ENCODE assay signal across 11 cellular contexts in genomic region chr15:62758126-62758951, GRCh38.
A peak's percentile ranks its signal among the peaks of the same experiment; 100 is the strongest.
DNase-seq lines count a peak whose midpoint lies in the region; ATAC-seq, FAIRE-seq and TF ChIP-seq lines count a peak whose summit lies in the region.
"Had no signal": no experiment of that assay in that cellular context is flagged by ENCODE, and none has a peak within 500 bp of the region (broad histone marks: within the 10 kb centered on the region; RNA-seq: fewer than 3 reads in every experiment).

No MANE protein-coding gene starts in this region.

- DNase-seq in A549 (ENCODE audit: low read depth in 1 of 2, low spot score in 1 of 2) (peak; percentile 31 to 41), Panc1 (ENCODE audit: low read depth, low spot score) (peak; percentile 38), fibroblast of gingiva (ENCODE audit: low read depth) (peak; percentile 89), myocyte (ENCODE audit: low read depth) (peak; percentile 83), NOMO-1 treated with DMSO at 0.1 percent for 48 hours (lab: John Stamatoyannopoulos, UW; ENCODE audit: unreplicated experiment) (no peak), NCI-H146 (lab: John Stamatoyannopoulos, UW) (no peak), COLO829 (ENCODE audit: low spot score) (no peak)
- DNase-seq: activated naive CD8-positive, alpha-beta T cell treated with anti-CD3 and anti-CD28 coated beads, Interleukin-2, amount 10 ng/mL, durations not matched to agents 7 days and 5 days had no signal

- TF ChIP-seq EP300 in A549 (IDR thresholded peaks at IDR 0.05), result no peak

- H3K4me1 ChIP-seq in A549, result peaks cover 38% of the 10 kb centered on the region
- no peaks in the 10 kb centered on the region for H3K4me1 ChIP-seq in Panc1 (ENCODE audit: control insufficient read depth, insufficient read depth, low read length)

- no peak for TF ChIP-seq POLR2A in A549 (IDR thresholded peaks at IDR 0.05; ENCODE audit: low read length)

- no TSS peak for BruUV-seq in Panc1 (replicated peaks; lab: Mats Ljungman, UMichigan)

- CTCF ChIA-PET in A549 (lab: Yijun Ruan, JAX), result interaction anchor here (0.6 to 12.3 kb wide), 8 partner anchors 15 to 693 kb away, joined by 3 to 151 read pairs (median 3); no protein-coding TSS in a partner anchor
- CTCF ChIA-PET in Panc1 (lab: Charles Lee), result interaction anchor here (1.1 kb wide), 1 partner anchor 16 kb away, joined by 5 read pairs; no protein-coding TSS in a partner anchor

- peak overlapping the region; percentile 63 for H3K4me2 ChIP-seq in A549
- H3K4me2 ChIP-seq: BLaER1 treated with 17β-estradiol and CSF1 and Interleukin-3, amounts not matched to agents 10 nM and 100 nM had no signal

- POLR2A ChIA-PET in A549 (lab: Yijun Ruan, JAX), result interaction anchor here (0.6 to 1.0 kb wide), 2 partner anchors 16 to 290 kb away, joined by 3 read pairs; no protein-coding TSS in a partner anchor
- POLR2A ChIA-PET in Panc1 (lab: Charles Lee), result no interaction called here

- ATAC-seq in A549, result peak; percentile 70 to 73
- peak; percentile 57; the same call in 1 of the 2 replicates for ATAC-seq in Panc1
- no peak for ATAC-seq in HG03108 (IDR thresholded peaks at IDR 0.05; ENCODE audit: unreplicated experiment)
- ATAC-seq: HCT116 had no signal

- TF ChIP-seq RAD21 in A549 (conservative IDR thresholded peaks at IDR 0.05 in 1 of 2, IDR thresholded peaks at IDR 0.05 in 1 of 2), result no peak

- no peaks in the 10 kb centered on the region for H3K36me3 ChIP-seq in Panc1 (ENCODE audit: control insufficient read depth, insufficient read depth, low read length)

- H3K9me3 ChIP-seq in A549, result no peaks in the 10 kb centered on the region
- H3K9me3 ChIP-seq in Panc1 (ENCODE audit: control insufficient read depth, insufficient read depth, low read depth, low read length), result no peaks in the 10 kb centered on the region
- H3K9me3 ChIP-seq: BLaER1 treated with 17β-estradiol and CSF1 and Interleukin-3, amounts not matched to agents 10 nM and 100 nM had no signal

- WGBS in A549 (ENCODE audit: missing lambda C conversion rate), result 24% methylated on average over 11 of the region's 11 CpGs

- in situ Hi-C loops in Panc1 (cut with HindIII; ENCODE audit: low pct_unique_long_range_greater_than_20kb, low sequenced_read_pairs), result no loop called here

- no peak for TF ChIP-seq CTCF in A549 (IDR thresholded peaks at IDR 0.05)
- no peak for TF ChIP-seq CTCF in Panc1 (IDR thresholded peaks at IDR 0.05)

- FAIRE-seq in A549 (lab: Jason Lieb, UNC), result no peak

- peak overlapping the region; percentile 36 to 57 for H3K27ac ChIP-seq in A549
- H3K27ac ChIP-seq in Panc1 (ENCODE audit: low read length), result no peak overlapping the region
- H3K27ac ChIP-seq: BLaER1 treated with 17β-estradiol and CSF1 and Interleukin-3, amounts not matched to agents 10 nM and 100 nM had no signal

- H3K4me3 ChIP-seq in A549 (no peak overlapping the region), Panc1 (ENCODE audit: low read depth in 2 of 2, low read length in 2 of 2) (no peak overlapping the region)
- H3K4me3 ChIP-seq: BLaER1 treated with 17β-estradiol and CSF1 and Interleukin-3, amounts not matched to agents 10 nM and 100 nM had no signal

- intact Hi-C loops in Panc1 (cut with micrococcal nuclease; ENCODE audit: unreplicated experiment), result no loop called here

- H3K27me3 ChIP-seq in Panc1 (ENCODE audit: control insufficient read depth, insufficient read depth, low read length), result no peaks in the 10 kb centered on the region
- H3K27me3 ChIP-seq: BLaER1 treated with 17β-estradiol and CSF1 and Interleukin-3, amounts not matched to agents 10 nM and 100 nM had no signal

TF ChIP-seq in A549, 52 proteins besides CTCF, POLR2A, EP300 and RAD21:
- TF ChIP-seq HOXB13 (CRISPR knock-in tag; IDR thresholded peaks at IDR 0.05; ENCODE audit: low read depth) (no peak), KDM5A (IDR thresholded peaks at IDR 0.05) (no peak), CBX8 (IDR thresholded peaks at IDR 0.05) (no peak), BHLHE40 (IDR thresholded peaks at IDR 0.05; ENCODE audit: low read depth, low read length) (no peak), CEBPB (IDR thresholded peaks at IDR 0.05) (peak; percentile 43 to 65; a peak in 3 of 4 replicates), NPAS2 (CRISPR knock-in tag; IDR thresholded peaks at IDR 0.05; ENCODE audit: borderline replicate concordance) (no peak), HOXB5 (CRISPR knock-in tag; IDR thresholded peaks at IDR 0.05) (no peak), FOSL2 (IDR thresholded peaks at IDR 0.05) (no peak), FOSL2 (CRISPR knock-in tag; IDR thresholded peaks at IDR 0.05) (peak; percentile 20; the same call in 1 of the 2 replicates), E2F6 (IDR thresholded peaks at IDR 0.05; ENCODE audit: borderline replicate concordance, low read depth) (0 out of 2 replicates have a peak, but pooled peaks have one; percentile 11), EHMT2 (IDR thresholded peaks at IDR 0.05; ENCODE audit: low read depth) (no peak)

Comparison
In these comparisons a context has a peak if more than half of its experiments do, and no peak if none do; other contexts are left out.
1. DNase-seq: peak in A549 (2 of 2), Panc1 (single experiment), fibroblast of gingiva (single experiment) and myocyte (single experiment); none in NOMO-1 treated with DMSO at 0.1 percent for 48 hours (single experiment), NCI-H146 (single experiment) and COLO829 (single experiment).